ENCODE assay signal across 1 cellular context in genomic region chr3:46540550-46540949, GRCh38.
TF ChIP-seq lines count a peak whose summit lies in the region.

No MANE protein-coding gene starts in this region.

TF ChIP-seq in H1, 55 proteins besides CTCF, POLR2A, EP300 and RAD21:
- TF ChIP-seq YY1 (IDR thresholded peaks at IDR 0.05; ENCODE audit: low read depth, low read length) (no peak), KDM5A (IDR thresholded peaks at IDR 0.05; ENCODE audit: low read length) (no peak), CHD1 (IDR thresholded peaks at IDR 0.05; ENCODE audit: low read depth, low read length) (no peak), ASH2L (IDR thresholded peaks at IDR 0.05; ENCODE audit: low read length) (no peak), SIRT6 (IDR thresholded peaks at IDR 0.05; ENCODE audit: low read length) (no peak), KDM4A (IDR thresholded peaks at IDR 0.05; ENCODE audit: low read depth, low read length, severe bottlenecking) (no peak), HDAC6 (IDR thresholded peaks at IDR 0.05; ENCODE audit: low read depth, low read length) (no peak), USF2 (IDR thresholded peaks at IDR 0.05; ENCODE audit: low read length) (no peak), CREB1 (IDR thresholded peaks at IDR 0.05) (no peak), POLR2AphosphoS5 (IDR thresholded peaks at IDR 0.05; ENCODE audit: low read depth, low read length) (no peak), CHD2 (IDR thresholded peaks at IDR 0.05; ENCODE audit: low read length) (no peak), TAF7 (optimal IDR thresholded peaks at IDR 0.05; ENCODE audit: borderline replicate concordance, low read depth, low read length) (no peak), HDAC2 (IDR thresholded peaks at IDR 0.05; ENCODE audit: borderline replicate concordance in 1 of 2, low read depth in 2 of 2, low read length in 2 of 2) (no peak), GABPA (IDR thresholded peaks at IDR 0.05; ENCODE audit: borderline replicate concordance, insufficient read depth, low read length) (no peak), RNF2 (IDR thresholded peaks at IDR 0.05; ENCODE audit: borderline replicate concordance, low read depth, low read length, missing control alignments, poor library complexity, severe bottlenecking) (no peak), SIX5 (IDR thresholded peaks at IDR 0.05; ENCODE audit: low read depth, low read length) (no peak), JUN (IDR thresholded peaks at IDR 0.05; ENCODE audit: low read depth, low read length) (no peak), BRCA1 (IDR thresholded peaks at IDR 0.05; ENCODE audit: low read depth, low read length) (no peak), BCL11A (IDR thresholded peaks at IDR 0.05; ENCODE audit: low read depth in 2 of 2, low read length in 2 of 2) (no peak), SP1 (IDR thresholded peaks at IDR 0.05; ENCODE audit: low read depth, low read length) (no peak)
